In genomic region chr9:104972242-104972866, GRCh38 we compare ENCODE assay signal across 1 cellular context.
TF ChIP-seq lines count a peak whose summit lies in the region.

No MANE protein-coding gene starts in this region.

TF ChIP-seq in H1, 55 proteins besides CTCF, POLR2A, EP300 and RAD21 (continued from another document):
- TF ChIP-seq TAF7 (optimal IDR thresholded peaks at IDR 0.05; ENCODE audit: borderline replicate concordance, low read depth, low read length) = no peak
